In the genomic region with DNA sequence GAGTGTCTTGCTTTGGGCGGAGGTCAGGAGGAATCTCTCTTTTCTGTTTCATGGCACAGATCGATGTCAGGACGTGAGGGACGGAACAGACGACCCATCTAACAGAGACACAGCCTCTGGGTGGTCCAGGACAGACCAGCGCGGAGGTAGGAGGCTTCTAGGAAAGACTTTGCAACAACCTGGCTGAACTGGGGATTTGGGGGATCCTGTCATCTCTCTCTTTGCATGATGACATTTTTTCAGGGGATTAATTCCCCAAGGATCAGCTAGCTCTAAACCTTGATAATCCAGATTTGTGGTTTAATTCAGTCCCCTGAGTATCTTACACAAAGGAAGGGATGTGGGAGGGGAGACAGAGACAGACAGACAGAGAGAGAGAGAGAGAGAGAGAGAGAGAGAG, we compare ENCODE assay signal across 35 cellular contexts. TPM values are rescaled to one million over a fixed set of nuclear protein-coding genes. Genes with fewer than 3 reads are reported as not detected.
"Had no signal": no experiment of that assay in that cellular context is flagged by ENCODE, and none has a peak within 500 bp of the region (broad histone marks: within the 10 kb centered on the region; RNA-seq: fewer than 3 reads in every experiment).

No MANE protein-coding gene starts in this region.

- H3K4me3 Mint-ChIP-seq: activated CD4-positive, alpha-beta memory T cell treated with anti-CD3 and anti-CD28 coated beads, Interleukin-2, amount 10 ng/mL, durations not matched to agents 7 days and 5 days; activated CD4-positive, alpha-beta T cell treated with anti-CD3 and anti-CD28 coated beads, Interleukin-2, amount 10 ng/mL, durations not matched to agents 7 days and 5 days; activated naive CD4-positive, alpha-beta T cell treated with anti-CD3 and anti-CD28 coated beads, Interleukin-2, amount 10 ng/mL, durations not matched to agents 7 days and 5 days; activated naive CD8-positive, alpha-beta T cell treated with anti-CD3 and anti-CD28 coated beads, Interleukin-2, amount 10 ng/mL, durations not matched to agents 7 days and 5 days; activated T-cell treated with anti-CD3 and anti-CD28 coated beads, Interleukin-2, amount 50 U/mL, for 24 hours; activated T-cell treated with anti-CD3 and anti-CD28 coated beads, Interleukin-2, amount 50 U/mL, for 72 hours; brain; WTC11 had no signal

- H3K27ac Mint-ChIP-seq: activated CD4-positive, alpha-beta memory T cell treated with anti-CD3 and anti-CD28 coated beads, Interleukin-2, amount 10 ng/mL, durations not matched to agents 7 days and 5 days; activated CD4-positive, alpha-beta T cell treated with anti-CD3 and anti-CD28 coated beads, Interleukin-2, amount 10 ng/mL, durations not matched to agents 7 days and 5 days; activated naive CD4-positive, alpha-beta T cell treated with anti-CD3 and anti-CD28 coated beads, Interleukin-2, amount 10 ng/mL, durations not matched to agents 7 days and 5 days; activated naive CD4-positive, alpha-beta T cell treated with anti-CD3 and anti-CD28 coated beads, Interleukin-2, amount 50 U/mL, for 72 hours; activated naive CD8-positive, alpha-beta T cell treated with anti-CD3 and anti-CD28 coated beads, Interleukin-2, amount 10 ng/mL, durations not matched to agents 7 days and 5 days; activated T-cell treated with anti-CD3 and anti-CD28 coated beads, Interleukin-2, amount 50 U/mL, for 24 hours; activated T-cell treated with anti-CD3 and anti-CD28 coated beads, Interleukin-2, amount 50 U/mL, for 72 hours; WTC11 had no signal

- H3K9me3 ChIP-seq: ascending aorta, breast epithelium, colonic mucosa, esophagus squamous epithelium, gastroesophageal sphincter, heart right ventricle had no signal

- H3K4me3 ChIP-seq: ascending aorta, breast epithelium, cardiac muscle cell, colonic mucosa, esophagus squamous epithelium, gastroesophageal sphincter, heart right ventricle, hepatocyte had no signal

- H3K4me1 Mint-ChIP-seq: activated CD4-positive, alpha-beta memory T cell treated with anti-CD3 and anti-CD28 coated beads, Interleukin-2, amount 10 ng/mL, durations not matched to agents 7 days and 5 days; activated naive CD8-positive, alpha-beta T cell treated with anti-CD3 and anti-CD28 coated beads, Interleukin-2, amount 10 ng/mL, durations not matched to agents 7 days and 5 days; brain had no signal

- H3K27ac ChIP-seq: ascending aorta, breast epithelium, cardiac muscle cell, colonic mucosa, epithelial cell of prostate, esophagus squamous epithelium, gastroesophageal sphincter, heart right ventricle, hepatocyte had no signal

- H3K36me3 Mint-ChIP-seq: activated naive CD4-positive, alpha-beta T cell treated with anti-CD3 and anti-CD28 coated beads, Interleukin-2, amount 10 ng/mL, durations not matched to agents 7 days and 5 days; activated naive CD4-positive, alpha-beta T cell treated with anti-CD3 and anti-CD28 coated beads, Interleukin-2, amount 50 U/mL, for 72 hours; activated naive CD8-positive, alpha-beta T cell treated with anti-CD3 and anti-CD28 coated beads, Interleukin-2, amount 10 ng/mL, durations not matched to agents 7 days and 5 days; brain; WTC11 had no signal

- H3K36me3 ChIP-seq: ascending aorta, breast epithelium, cardiac muscle cell, colonic mucosa, esophagus squamous epithelium, gastroesophageal sphincter, heart right ventricle had no signal

- H3K4me2 ChIP-seq: hepatocyte had no signal

- DNase-seq: activated CD4-positive, alpha-beta memory T cell treated with anti-CD3 and anti-CD28 coated beads, Interleukin-2, amount 10 ng/mL, durations not matched to agents 7 days and 5 days; activated CD4-positive, alpha-beta T cell treated with anti-CD3 and anti-CD28 coated beads for 1 hour; activated CD4-positive, alpha-beta T cell treated with anti-CD3 and anti-CD28 coated beads for 4 hours; activated CD4-positive, alpha-beta T cell treated with anti-CD3 and anti-CD28 coated beads, Interleukin-2, amount 10 ng/mL, durations not matched to agents 7 days and 5 days; activated CD4-positive, alpha-beta T cell treated with anti-CD3 and anti-CD28 coated beads, Interleukin-2, amount 50 U/mL, for 4 hours; activated CD8-positive, alpha-beta memory T cell treated with anti-CD3 and anti-CD28 coated beads, Interleukin-2, amount 50 U/mL, for 48 hours; activated gamma-delta T cell; activated naive CD4-positive, alpha-beta T cell; activated naive CD4-positive, alpha-beta T cell treated with anti-CD3 and anti-CD28 coated beads, Interleukin-2, amount 10 ng/mL, durations not matched to agents 7 days and 5 days; activated naive CD8-positive, alpha-beta T cell treated with anti-CD3 and anti-CD28 coated beads, Interleukin-2, amount 10 ng/mL, durations not matched to agents 7 days and 5 days; activated T-cell treated with anti-CD3 and anti-CD28 coated beads for 4 hours; activated T-cell treated with anti-CD3 and anti-CD28 coated beads, Interleukin-2, amount 50 U/mL, for 24 hours; activated T-cell treated with anti-CD3 and anti-CD28 coated beads, Interleukin-2, amount 50 U/mL, for 72 hours; central memory CD4-positive, alpha-beta T cell; cerebellar nuclear complex; colonic mucosa; effector CD8-positive, alpha-beta T cell; esophagus squamous epithelium; foreskin melanocyte; heart right ventricle had no signal

- H3K27me3 ChIP-seq: ascending aorta, cardiac muscle cell, colonic mucosa, hepatocyte had no signal

- H3K9me3 Mint-ChIP-seq: activated CD4-positive, alpha-beta memory T cell treated with anti-CD3 and anti-CD28 coated beads, Interleukin-2, amount 10 ng/mL, durations not matched to agents 7 days and 5 days; activated CD4-positive, alpha-beta T cell treated with anti-CD3 and anti-CD28 coated beads, Interleukin-2, amount 10 ng/mL, durations not matched to agents 7 days and 5 days; activated naive CD4-positive, alpha-beta T cell treated with anti-CD3 and anti-CD28 coated beads, Interleukin-2, amount 10 ng/mL, durations not matched to agents 7 days and 5 days; activated naive CD4-positive, alpha-beta T cell treated with anti-CD3 and anti-CD28 coated beads, Interleukin-2, amount 50 U/mL, for 72 hours; activated naive CD8-positive, alpha-beta T cell treated with anti-CD3 and anti-CD28 coated beads, Interleukin-2, amount 10 ng/mL, durations not matched to agents 7 days and 5 days; activated T-cell treated with anti-CD3 and anti-CD28 coated beads, Interleukin-2, amount 50 U/mL, for 24 hours; activated T-cell treated with anti-CD3 and anti-CD28 coated beads, Interleukin-2, amount 50 U/mL, for 72 hours; brain had no signal

- H3K4me1 ChIP-seq: ascending aorta, breast epithelium, colonic mucosa, esophagus squamous epithelium, gastroesophageal sphincter, heart right ventricle had no signal

RNA-seq across cellular contexts. Expression of a gene that starts 14.4 kb away (rescaled TPM):
- total RNA-seq: activated CD4-positive, alpha-beta memory T cell treated with anti-CD3 and anti-CD28 coated beads, Interleukin-2, amount 10 ng/mL, durations not matched to agents 7 days and 5 days; activated CD4-positive, alpha-beta T cell treated with anti-CD3 and anti-CD28 coated beads, Interleukin-2, amount 10 ng/mL, durations not matched to agents 7 days and 5 days; activated naive CD4-positive, alpha-beta T cell treated with anti-CD3 and anti-CD28 coated beads, Interleukin-2, amount 50 U/mL, for 72 hours; activated naive CD8-positive, alpha-beta T cell treated with anti-CD3 and anti-CD28 coated beads, Interleukin-2, amount 10 ng/mL, durations not matched to agents 7 days and 5 days; activated T-cell treated with anti-CD3 and anti-CD28 coated beads, Interleukin-2, amount 50 U/mL, for 72 hours; ascending aorta; breast epithelium; cardiac muscle cell; colonic mucosa; dermis microvascular lymphatic vessel endothelial cell; endothelial cell of umbilical vein; esophagus squamous epithelium; fibroblast of lung; fibroblast of villous mesenchyme; gastroesophageal sphincter; glomerular endothelial cell; heart right ventricle; hepatocyte; WTC11 had no signal
- polyA plus RNA-seq: cardiac muscle cell, endothelial cell of umbilical vein, esophagus, fibroblast of lung, heart right ventricle, hepatocyte had no signal

RNA-seq across cellular contexts. Expression of a gene that starts 35.0 kb away (rescaled TPM):
- total RNA-seq: activated CD4-positive, alpha-beta memory T cell treated with anti-CD3 and anti-CD28 coated beads, Interleukin-2, amount 10 ng/mL, durations not matched to agents 7 days and 5 days; activated CD4-positive, alpha-beta T cell treated with anti-CD3 and anti-CD28 coated beads, Interleukin-2, amount 10 ng/mL, durations not matched to agents 7 days and 5 days; activated naive CD4-positive, alpha-beta T cell treated with anti-CD3 and anti-CD28 coated beads, Interleukin-2, amount 50 U/mL, for 72 hours; activated naive CD8-positive, alpha-beta T cell treated with anti-CD3 and anti-CD28 coated beads, Interleukin-2, amount 10 ng/mL, durations not matched to agents 7 days and 5 days; activated T-cell treated with anti-CD3 and anti-CD28 coated beads, Interleukin-2, amount 50 U/mL, for 72 hours; ascending aorta; breast epithelium; cardiac muscle cell; colonic mucosa; dermis microvascular lymphatic vessel endothelial cell; endothelial cell of umbilical vein; esophagus squamous epithelium; fibroblast of lung; fibroblast of villous mesenchyme; gastroesophageal sphincter; glomerular endothelial cell; heart right ventricle; WTC11 had no signal
- polyA plus RNA-seq: cardiac muscle cell, endothelial cell of umbilical vein, esophagus, fibroblast of lung, heart right ventricle had no signal

RNA-seq across cellular contexts. Expression of a gene that starts 37.5 kb away (rescaled TPM):
- total RNA-seq: activated CD4-positive, alpha-beta memory T cell treated with anti-CD3 and anti-CD28 coated beads, Interleukin-2, amount 10 ng/mL, durations not matched to agents 7 days and 5 days; activated CD4-positive, alpha-beta T cell treated with anti-CD3 and anti-CD28 coated beads, Interleukin-2, amount 10 ng/mL, durations not matched to agents 7 days and 5 days; activated naive CD4-positive, alpha-beta T cell treated with anti-CD3 and anti-CD28 coated beads, Interleukin-2, amount 50 U/mL, for 72 hours; activated naive CD8-positive, alpha-beta T cell treated with anti-CD3 and anti-CD28 coated beads, Interleukin-2, amount 10 ng/mL, durations not matched to agents 7 days and 5 days; activated T-cell treated with anti-CD3 and anti-CD28 coated beads, Interleukin-2, amount 50 U/mL, for 72 hours; ascending aorta; breast epithelium; cardiac muscle cell; colonic mucosa; dermis microvascular lymphatic vessel endothelial cell; endothelial cell of umbilical vein; esophagus squamous epithelium; fibroblast of lung; fibroblast of villous mesenchyme; gastroesophageal sphincter; glomerular endothelial cell; heart right ventricle; hepatocyte; WTC11 had no signal
- polyA plus RNA-seq: cardiac muscle cell, endothelial cell of umbilical vein, esophagus, fibroblast of lung, heart right ventricle, hepatocyte had no signal
